Comparison of ENCODE assay signal across 12 cellular contexts in the genomic region with DNA sequence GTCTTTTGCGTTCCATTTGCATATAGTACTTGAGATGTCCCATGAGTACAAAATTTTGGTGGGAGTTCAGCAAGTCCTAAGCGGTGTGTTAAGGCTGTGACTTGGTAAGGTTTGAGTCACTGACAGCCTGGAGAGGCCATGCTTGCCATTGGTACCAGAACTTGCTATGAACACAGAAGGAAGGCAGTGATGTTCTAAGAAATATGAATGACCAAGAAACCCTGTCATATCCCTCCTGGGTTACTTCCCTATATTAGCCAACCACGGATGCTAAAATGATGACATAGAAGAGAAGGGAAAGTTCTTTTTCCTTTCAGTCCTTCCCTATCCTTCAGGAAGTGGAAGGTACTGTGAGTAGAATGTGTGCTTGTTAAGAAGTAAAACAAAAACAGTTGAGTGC.
DNase-seq lines count a peak whose midpoint lies in the region; ATAC-seq and TF ChIP-seq lines count a peak whose summit lies in the region.
"Had no signal": no experiment of that assay in that cellular context is flagged by ENCODE, and none has a peak within 500 bp of the region (broad histone marks: within the 10 kb centered on the region; RNA-seq: fewer than 3 reads in every experiment).

No MANE protein-coding gene starts in this region.

- H3K9me3 ChIP-seq in NT2/D1 (ENCODE audit: insufficient read depth, low read length) (no peaks in the 10 kb centered on the region), osteoblast (ENCODE audit: low read depth, low read length) (no peaks in the 10 kb centered on the region)
- H3K9me3 ChIP-seq: BLaER1 had no signal

- no peaks in the 10 kb centered on the region for H3K36me3 ChIP-seq in NT2/D1 (ENCODE audit: insufficient read depth, insufficient read length, low read length)
- no peaks in the 10 kb centered on the region for H3K36me3 ChIP-seq in osteoblast (ENCODE audit: insufficient read depth, low read length)
- H3K36me3 ChIP-seq: BLaER1 had no signal

- H3K4me3 ChIP-seq in NT2/D1 (ENCODE audit: insufficient read length, low read depth) (peak overlapping the region; percentile 15), osteoblast (ENCODE audit: insufficient read depth, low read length) (no peak overlapping the region)
- H3K4me3 ChIP-seq: BLaER1 had no signal

- H3K27ac ChIP-seq in osteoblast (ENCODE audit: low read depth, low read length) = peak overlapping the region; percentile 47
- H3K27ac ChIP-seq: BLaER1 had no signal

- H3K4me2 ChIP-seq in osteoblast (ENCODE audit: insufficient read depth, low read length) = peak overlapping the region; percentile 5
- H3K4me2 ChIP-seq: BLaER1 had no signal

- ATAC-seq in esophagus mucosa (peak; percentile 52), HG02885 (IDR thresholded peaks at IDR 0.05; ENCODE audit: poor library complexity, unreplicated experiment) (no peak), GM19467 (IDR thresholded peaks at IDR 0.05; ENCODE audit: unreplicated experiment) (no peak)
- ATAC-seq: effector memory CD8-positive, alpha-beta T cell had no signal

- peak overlapping the region; percentile 2 for H2AFZ ChIP-seq in osteoblast (ENCODE audit: low read length)

- no peak for TF ChIP-seq CTCF in osteoblast (IDR thresholded peaks at IDR 0.05; ENCODE audit: extremely low read depth, low read depth, low read length)

- peak; percentile 32 for DNase-seq in HCEC 1CT
- DNase-seq in NT2/D1 (ENCODE audit: low read depth, low spot score) = no peak
- no peak for DNase-seq in osteoblast (ENCODE audit: insufficient read length, low spot score, missing footprints)
- no peak for DNase-seq in posterior vena cava (ENCODE audit: low spot score)
- DNase-seq: activated naive CD4-positive, alpha-beta T cell treated with anti-CD3 and anti-CD28 coated beads for 36 hours; effector memory CD8-positive, alpha-beta T cell; foreskin fibroblast; NCI-H1092 treated with DMSO at 0.1 percent for 48 hours had no signal

- no peaks in the 10 kb centered on the region for H3K27me3 ChIP-seq in NT2/D1 (ENCODE audit: insufficient read depth, insufficient read length)
- no peaks in the 10 kb centered on the region for H3K27me3 ChIP-seq in osteoblast (ENCODE audit: insufficient read depth, low read length)
- H3K27me3 ChIP-seq: BLaER1 had no signal

- H4K20me1 ChIP-seq in osteoblast (ENCODE audit: insufficient read depth, low read length) = no peaks in the 10 kb centered on the region
- H4K20me1 ChIP-seq: BLaER1 had no signal

- no peaks in the 10 kb centered on the region for H3K79me2 ChIP-seq in osteoblast (ENCODE audit: insufficient read depth, low read length)

- H3K4me1 ChIP-seq in NT2/D1 (ENCODE audit: insufficient read depth, insufficient read length) (peaks cover 2% of the 10 kb centered on the region), osteoblast (ENCODE audit: insufficient read depth, low read length) (peaks cover 36% of the 10 kb centered on the region)

- H3K9ac ChIP-seq in NT2/D1 (ENCODE audit: insufficient read length, low read depth) = peak overlapping the region; percentile 74
- H3K9ac ChIP-seq: BLaER1 had no signal

- intact Hi-C loops in posterior vena cava (cut with DNase I) = no loop called here
